ENCODE assay signal across 8 cellular contexts in the genomic region with DNA sequence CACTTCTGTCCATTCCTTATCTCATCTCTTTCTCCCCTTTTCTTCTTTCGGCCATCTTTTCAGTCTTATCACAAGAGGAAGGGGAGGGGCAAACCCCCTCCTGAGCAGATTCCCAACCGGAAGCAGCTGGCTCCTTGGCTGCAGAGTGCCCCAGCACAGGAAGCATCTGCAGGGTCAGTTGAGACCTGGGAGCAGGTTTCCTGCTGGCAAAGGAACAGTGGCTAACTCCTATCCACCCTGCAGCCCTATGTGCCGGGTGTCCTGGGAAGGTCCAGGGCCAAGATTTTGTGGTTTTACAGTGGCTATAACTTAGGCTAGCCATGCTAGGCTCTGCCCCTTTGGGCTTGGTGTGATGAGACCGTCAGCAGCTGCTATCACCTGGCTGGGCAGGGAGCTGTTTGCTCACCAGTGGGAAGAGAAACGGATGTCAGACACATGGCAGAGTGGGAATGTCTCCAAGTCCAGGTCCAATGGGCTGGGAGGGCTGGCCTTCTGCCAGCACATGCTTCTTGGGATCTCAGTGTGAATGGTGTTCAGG. TPM values are rescaled to one million over a fixed set of nuclear protein-coding genes. Genes with fewer than 3 reads are reported as not detected.
A peak's percentile ranks its signal among the peaks of the same experiment; 100 is the strongest.
DNase-seq lines count a peak whose midpoint lies in the region; ATAC-seq lines count a peak whose summit lies in the region.

No MANE protein-coding gene starts in this region.

- peaks cover 84% of the 10 kb centered on the region for H3K36me3 ChIP-seq in mesodermal cell (ENCODE audit: control insufficient read depth, insufficient read depth, low read length)

- H3K4me3 ChIP-seq in mesodermal cell (ENCODE audit: extremely low read depth, insufficient read depth, low read length, poor library complexity, severe bottlenecking) = no peak overlapping the region

- H3K27ac Mint-ChIP-seq in central memory CD8-positive, alpha-beta T cell (ENCODE audit: low read depth) = peak overlapping the region; percentile 87

- no peaks in the 10 kb centered on the region for H3K9me3 Mint-ChIP-seq in central memory CD8-positive, alpha-beta T cell

- peaks cover 66% of the 10 kb centered on the region for H3K4me1 Mint-ChIP-seq in central memory CD8-positive, alpha-beta T cell

- DNase-seq in ELF-1 (ENCODE audit: low read depth, low spot score) = peak; percentile 57
- DNase-seq in NCI-H1105 treated with DMSO at 0.1 percent for 48 hours (lab: John Stamatoyannopoulos, UW) = peak; percentile 43
- DNase-seq in central memory CD8-positive, alpha-beta T cell (ENCODE audit: low spot score in 2 of 2) = peak; percentile 6 to 12
- DNase-seq in NCI-H1930 (lab: John Stamatoyannopoulos, UW) = no peak
- no peak for DNase-seq in superior temporal gyrus (ENCODE audit: extremely low spot score)

- H3K27me3 Mint-ChIP-seq in central memory CD8-positive, alpha-beta T cell = no peaks in the 10 kb centered on the region

- 84 to 86% methylated on average over 3 to 4 of the region's 5 CpGs for WGBS in mesodermal cell (ENCODE audit: insufficient coverage in 2 of 2), 2 experiments

- peaks cover 28% of the 10 kb centered on the region for H3K4me1 ChIP-seq in mesodermal cell (ENCODE audit: control insufficient read depth, insufficient read depth, low read length, poor library complexity, severe bottlenecking)

- H3K9me3 ChIP-seq in mesodermal cell (ENCODE audit: control insufficient read depth, low read length) = no peaks in the 10 kb centered on the region

- H3K27ac ChIP-seq in mesodermal cell (ENCODE audit: low read depth, low read length, severe bottlenecking) = peak overlapping the region; percentile 84

- H3K4me3 Mint-ChIP-seq in central memory CD8-positive, alpha-beta T cell = peak overlapping the region; percentile 77

- H3K36me3 Mint-ChIP-seq in central memory CD8-positive, alpha-beta T cell (ENCODE audit: insufficient read depth) = peaks cover 46% of the 10 kb centered on the region

- ATAC-seq in central memory CD8-positive, alpha-beta T cell (replicated peaks; ENCODE audit: extremely low read depth, poor library complexity, severe bottlenecking) = no peak
- ATAC-seq in HG02623 (IDR thresholded peaks at IDR 0.05; ENCODE audit: unreplicated experiment) (no peak), GM19452 (IDR thresholded peaks at IDR 0.05; ENCODE audit: unreplicated experiment) (no peak)

RNA-seq across cellular contexts. Expression of gene SH2B3, which starts 40.4 kb away (rescaled TPM):
- polyA plus RNA-seq in mesodermal cell (2013, experiment 1 of 2) = 25.4 TPM
- 21.4 TPM for polyA plus RNA-seq in mesodermal cell (2013, experiment 2 of 2)

Comparison
In these comparisons a context has a peak if more than half of its experiments do, and no peak if none do; other contexts are left out.
1. DNase-seq: peak in ELF-1 (single experiment), NCI-H1105 treated with DMSO at 0.1 percent for 48 hours (single experiment) and central memory CD8-positive, alpha-beta T cell (2 of 2); none in NCI-H1930 (0 of 2) and superior temporal gyrus (single experiment).